35 cellular contexts compared by ENCODE assay signal in the genomic region with DNA sequence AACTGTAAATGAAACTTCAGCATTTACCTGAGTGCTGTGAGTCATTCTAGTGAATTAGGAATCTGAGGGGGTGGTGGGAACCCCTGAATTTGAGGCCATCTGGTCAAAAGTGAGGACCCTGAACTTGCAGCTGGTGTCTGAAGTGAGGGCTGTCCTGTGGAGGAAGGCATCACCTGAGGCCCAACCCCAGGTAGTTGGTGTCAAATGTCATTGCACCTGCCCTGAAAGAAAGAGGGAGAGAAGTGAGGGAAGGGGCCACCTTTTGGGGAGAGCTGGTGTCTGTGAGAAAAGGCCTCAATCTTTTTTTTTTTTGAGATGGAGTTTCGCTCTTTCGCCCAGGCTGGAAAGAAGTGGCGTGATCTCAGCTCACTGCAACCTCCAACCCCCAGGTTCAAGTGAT.
"Had no signal": no experiment of that assay in that cellular context is flagged by ENCODE, and none has a peak within 500 bp of the region (broad histone marks: within the 10 kb centered on the region; RNA-seq: fewer than 3 reads in every experiment).

No MANE protein-coding gene starts in this region.

- H3K27ac ChIP-seq: brain microvascular endothelial cell, PC-9, RWPE1, VCaP had no signal

- H3K36me3 Mint-ChIP-seq: activated naive CD8-positive, alpha-beta T cell treated with anti-CD3 and anti-CD28 coated beads for 36 hours; T-cell had no signal

- H3K27me3 ChIP-seq: brain microvascular endothelial cell, MG63 had no signal

- DNase-seq: activated CD4-positive, alpha-beta T cell treated with anti-CD3 and anti-CD28 coated beads, Interleukin-2, amount 10 ng/mL, durations not matched to agents 24 days and 14 days; activated CD4-positive, alpha-beta T cell treated with anti-CD3 and anti-CD28 coated beads, Interleukin-2, amount 50 U/mL, for 4 hours; activated CD4-positive, CD25-positive, alpha-beta regulatory T cell; activated CD8-positive, alpha-beta T cell treated with anti-CD3 and anti-CD28 coated beads for 36 hours; activated effector memory CD4-positive, alpha-beta T cell treated with anti-CD3 and anti-CD28 coated beads, Interleukin-2, amount 50 U/mL, for 16 hours; activated naive CD4-positive, alpha-beta T cell; activated naive CD4-positive, alpha-beta T cell treated with anti-CD3 and anti-CD28 coated beads, Interleukin-2, amount 50 U/mL, for 16 hours; activated naive CD8-positive, alpha-beta T cell treated with anti-CD3 and anti-CD28 coated beads for 36 hours; activated T-cell treated with anti-CD3 and anti-CD28 coated beads, Interleukin-2, amount 50 U/mL, for 1 hour; activated T-cell treated with anti-CD3 and anti-CD28 coated beads, Interleukin-2, amount 50 U/mL, for 72 hours; amniotic stem cell; aorta; brain microvascular endothelial cell; central memory CD4-positive, alpha-beta T cell; Kasumi-1; MG63; NCI-H1048; NCI-H1105 treated with DMSO at 0.1 percent for 48 hours; NCI-H1436; NCI-H1694 treated with DMSO at 0.1 percent for 48 hours; NCI-H2029; NCI-H345; NCI-H510A; NCI-H748 treated with DMSO at 0.1 percent for 48 hours; NK-92 treated with Interleukin-12 subunit alpha and Interleukin-12 subunit beta, amount 100 ng/mL, for 24 hours; PC-9; SIG-M5; T-cell; T-helper 2 cell; T-helper 9 cell had no signal

- H3K9me3 ChIP-seq: MG63 had no signal

- H3K4me1 Mint-ChIP-seq: activated T-helper 17 cell treated with anti-CD3 and anti-CD28 coated beads, Interleukin-2, amount 50 U/mL, for 72 hours; T-cell had no signal

- H3K36me3 ChIP-seq: brain microvascular endothelial cell, MG63 had no signal

- H3K9me3 Mint-ChIP-seq: activated CD4-positive, alpha-beta T cell treated with anti-CD3 and anti-CD28 coated beads, Interleukin-2, amount 10 ng/mL, durations not matched to agents 24 days and 14 days; activated CD8-positive, alpha-beta T cell treated with anti-CD3 and anti-CD28 coated beads for 36 hours; activated naive CD8-positive, alpha-beta T cell treated with anti-CD3 and anti-CD28 coated beads for 36 hours; activated T-cell treated with anti-CD3 and anti-CD28 coated beads, Interleukin-2, amount 50 U/mL, for 72 hours; activated T-helper 17 cell treated with anti-CD3 and anti-CD28 coated beads, Interleukin-2, amount 50 U/mL, for 72 hours; T-cell had no signal

- H3K27me3 Mint-ChIP-seq: activated CD8-positive, alpha-beta T cell treated with anti-CD3 and anti-CD28 coated beads for 36 hours; activated T-helper 17 cell treated with anti-CD3 and anti-CD28 coated beads, Interleukin-2, amount 50 U/mL, for 72 hours; T-cell had no signal

- ATAC-seq: activated CD8-positive, alpha-beta T cell treated with anti-CD3 and anti-CD28 coated beads for 36 hours; activated T-cell treated with anti-CD3 and anti-CD28 coated beads, Interleukin-2, amount 50 U/mL, for 72 hours; activated T-helper 17 cell treated with anti-CD3 and anti-CD28 coated beads, Interleukin-2, amount 50 U/mL, for 72 hours; Right ventricle myocardium inferior; SK-N-SH treated with all-trans-retinoic acid at 6 μM for 48 hours; T-cell had no signal

- H3K4me3 Mint-ChIP-seq: activated CD4-positive, alpha-beta T cell treated with anti-CD3 and anti-CD28 coated beads, Interleukin-2, amount 10 ng/mL, durations not matched to agents 24 days and 14 days; activated CD8-positive, alpha-beta T cell treated with anti-CD3 and anti-CD28 coated beads for 36 hours; activated naive CD8-positive, alpha-beta T cell treated with anti-CD3 and anti-CD28 coated beads for 36 hours; activated T-cell treated with anti-CD3 and anti-CD28 coated beads, Interleukin-2, amount 50 U/mL, for 72 hours; activated T-helper 17 cell treated with anti-CD3 and anti-CD28 coated beads, Interleukin-2, amount 50 U/mL, for 72 hours; T-cell had no signal

- H3K4me3 ChIP-seq: MG63, PC-9 had no signal

- H3K27ac Mint-ChIP-seq: activated CD4-positive, alpha-beta T cell treated with anti-CD3 and anti-CD28 coated beads, Interleukin-2, amount 10 ng/mL, durations not matched to agents 24 days and 14 days; activated CD8-positive, alpha-beta T cell treated with anti-CD3 and anti-CD28 coated beads for 36 hours; activated naive CD8-positive, alpha-beta T cell treated with anti-CD3 and anti-CD28 coated beads for 36 hours; activated T-cell treated with anti-CD3 and anti-CD28 coated beads, Interleukin-2, amount 50 U/mL, for 72 hours; activated T-helper 17 cell treated with anti-CD3 and anti-CD28 coated beads, Interleukin-2, amount 50 U/mL, for 72 hours; T-cell had no signal

- H2AFZ ChIP-seq: PC-9 had no signal

- H3K4me2 ChIP-seq: PC-9 had no signal
